ENCODE assay signal across 8 cellular contexts in the genomic region with DNA sequence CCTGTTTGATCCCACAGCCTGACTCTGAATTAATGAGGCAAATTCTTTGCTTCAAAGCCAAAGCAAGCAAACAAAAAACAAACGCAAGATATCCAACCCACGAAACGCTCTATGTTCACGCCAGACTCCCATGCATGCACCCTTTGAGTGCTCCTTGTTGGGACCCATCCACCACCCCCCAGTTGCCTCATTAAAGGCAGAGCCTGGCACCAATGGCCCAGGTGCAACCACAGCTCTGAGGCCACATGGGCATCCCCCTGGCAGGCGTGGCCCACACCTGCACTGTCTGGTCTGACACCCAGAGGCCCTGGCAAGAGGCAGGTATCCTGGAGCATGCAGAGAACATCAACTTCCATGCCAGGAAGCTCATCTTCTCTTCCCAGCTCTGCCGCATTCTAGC. TPM values are rescaled to one million over a fixed set of nuclear protein-coding genes. Genes with fewer than 3 reads are reported as not detected.
"Had no signal": no experiment of that assay in that cellular context is flagged by ENCODE, and none has a peak within 500 bp of the region (broad histone marks: within the 10 kb centered on the region; RNA-seq: fewer than 3 reads in every experiment).

No MANE protein-coding gene starts in this region.

- DNase-seq: H9, HCEC 1CT, IMR-90, KG1 had no signal

- H3K4me3 ChIP-seq: GM23338, K562 had no signal

- ATAC-seq: GM23338, K562 had no signal

- H2AFZ ChIP-seq: GM23338 had no signal

- H3K4me2 ChIP-seq: GM23338 had no signal

RNA-seq across cellular contexts. Expression of a gene that starts 1.1 kb away (rescaled TPM):
- total RNA-seq: H1, HT-29, IMR-90 had no signal
- polyA plus RNA-seq: IMR-90 had no signal

RNA-seq across cellular contexts. Expression of a gene that starts 58.0 kb away (rescaled TPM):
- total RNA-seq: IMR-90, K562 had no signal
- polyA plus RNA-seq: IMR-90, K562 had no signal
